19 cellular contexts compared by ENCODE assay signal in the genomic region with DNA sequence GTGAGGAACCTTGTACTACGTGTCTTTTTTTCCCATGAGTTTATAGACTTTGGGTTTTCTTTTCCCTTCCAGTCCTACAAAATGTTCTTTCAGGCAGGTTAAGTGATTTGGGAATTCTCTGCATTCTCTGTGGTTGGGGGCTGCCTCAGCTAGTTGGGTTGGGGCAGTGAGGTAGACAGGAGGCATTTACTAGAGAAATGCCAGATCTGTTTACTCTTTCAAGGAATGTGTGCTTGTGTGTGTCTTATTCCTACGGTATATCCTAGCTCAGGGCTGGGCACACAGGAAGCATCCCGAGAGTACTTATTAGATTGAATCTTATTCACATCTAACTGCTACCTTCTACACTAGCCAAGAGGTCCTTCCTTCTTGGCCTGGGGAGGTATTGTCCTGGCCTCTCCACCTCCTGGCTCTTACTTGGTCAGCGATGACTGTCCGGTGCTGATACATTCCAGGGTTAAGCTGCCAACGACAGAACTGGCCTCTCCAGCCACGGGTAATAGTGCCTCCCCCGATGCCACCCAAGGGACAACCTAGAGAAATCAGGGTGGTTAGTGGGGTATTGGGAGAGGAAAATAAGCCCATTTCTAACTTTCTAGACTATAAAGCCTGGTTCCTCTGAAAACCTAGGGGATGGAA. TPM values are rescaled to one million over a fixed set of nuclear protein-coding genes. Genes with fewer than 3 reads are reported as not detected.
DNase-seq lines count a peak whose midpoint lies in the region; ATAC-seq and TF ChIP-seq lines count a peak whose summit lies in the region.
"Had no signal": no experiment of that assay in that cellular context is flagged by ENCODE, and none has a peak within 500 bp of the region (broad histone marks: within the 10 kb centered on the region; RNA-seq: fewer than 3 reads in every experiment).

No MANE protein-coding gene starts in this region.

- no peak for DNase-seq in CD4-positive, CD25-positive, alpha-beta regulatory T cell
- DNase-seq in astrocyte of the hippocampus (ENCODE audit: low read depth, low spot score) (peak; percentile 39), Karpas-422 (no peak), NCI-H1105 (lab: John Stamatoyannopoulos, UW) (no peak)
- DNase-seq in stimulated activated naive B cell treated with anti-CD40 and anti-IgM and Interleukin-4, amounts not matched to agents 10 μg/mL and 1 μg/mL and 100 μg/mL, for 72 hours: no peak
- DNase-seq in CD8-positive, alpha-beta T cell: no peak
- DNase-seq: CD8-positive, alpha-beta memory T cell; DMS79; NCI-H1417 treated with DMSO at 0.1 percent for 48 hours; NCI-H2029; NCI-H2171; NCI-H446 treated with DMSO at 0.1 percent for 48 hours; NK-92 treated with Interleukin-12 subunit alpha and Interleukin-12 subunit beta, amount 100 ng/mL, for 24 hours had no signal

- POLR2A ChIA-PET in CD8-positive, alpha-beta T cell (lab: Charles Lee): interaction anchor here (1.0 kb wide), 1 partner anchor 11 kb away, joined by 4 read pairs; a partner anchor contains a TSS

- H3K27ac Mint-ChIP-seq in CD4-positive, CD25-positive, alpha-beta regulatory T cell: peak overlapping the region in 2 of 3 donors; percentile 11 to 79
- H3K27ac Mint-ChIP-seq in stimulated activated naive B cell treated with anti-CD40 and anti-IgM and Interleukin-4, amounts not matched to agents 10 μg/mL and 1 μg/mL and 100 μg/mL, for 72 hours: peak overlapping the region; percentile 4
- H3K27ac Mint-ChIP-seq in CD8-positive, alpha-beta T cell: no peak overlapping the region
- H3K27ac Mint-ChIP-seq: IgD-negative memory B cell had no signal

- no peak overlapping the region for H3K4me3 ChIP-seq in CD4-positive, CD25-positive, alpha-beta regulatory T cell (ENCODE audit: low read depth, low read length)
- H3K4me3 ChIP-seq in muscle layer of colon (ENCODE audit: low read depth in 1 of 2, low read length in 2 of 2): no peak overlapping the region
- H3K4me3 ChIP-seq in CD8-positive, alpha-beta T cell (ENCODE audit: low read depth, low read length): no peak overlapping the region
- H3K4me3 ChIP-seq in Karpas-422 (ENCODE audit: low read length): no peak overlapping the region
- H3K4me3 ChIP-seq: HAP-1 had no signal

- H4K20me1 ChIP-seq in Karpas-422 (ENCODE audit: insufficient read depth, low read depth, low read length): peaks cover 31% of the 10 kb centered on the region

- no peak for TF ChIP-seq CTCF in CD8-positive, alpha-beta T cell (IDR thresholded peaks at IDR 0.05)

- H3K27me3 ChIP-seq in CD4-positive, CD25-positive, alpha-beta regulatory T cell (ENCODE audit: control insufficient read depth, insufficient read depth, low read length): no peaks in the 10 kb centered on the region
- no peaks in the 10 kb centered on the region for H3K27me3 ChIP-seq in muscle layer of colon (ENCODE audit: control insufficient read depth in 1 of 2, insufficient read depth in 2 of 2, low read length in 2 of 2)
- no peaks in the 10 kb centered on the region for H3K27me3 ChIP-seq in CD8-positive, alpha-beta T cell (ENCODE audit: insufficient read depth, low read length)
- H3K27me3 ChIP-seq in Karpas-422 (ENCODE audit: low read length): no peaks in the 10 kb centered on the region

- no peak overlapping the region for H3K4me2 ChIP-seq in Karpas-422 (ENCODE audit: low read depth, low read length, poor library complexity, severe bottlenecking)

- no peak overlapping the region for H3K4me3 Mint-ChIP-seq in CD4-positive, CD25-positive, alpha-beta regulatory T cell
- H3K4me3 Mint-ChIP-seq in stimulated activated naive B cell treated with anti-CD40 and anti-IgM and Interleukin-4, amounts not matched to agents 10 μg/mL and 1 μg/mL and 100 μg/mL, for 72 hours: no peak overlapping the region
- H3K4me3 Mint-ChIP-seq in CD8-positive, alpha-beta T cell: no peak overlapping the region
- H3K4me3 Mint-ChIP-seq: CD8-positive, alpha-beta memory T cell had no signal

- peaks cover 52% of the 10 kb centered on the region for H3K36me3 ChIP-seq in CD4-positive, CD25-positive, alpha-beta regulatory T cell (ENCODE audit: control insufficient read depth, insufficient read depth, low read length)
- H3K36me3 ChIP-seq in muscle layer of colon (ENCODE audit: insufficient read depth, low read length) (peaks cover 61% of the 10 kb centered on the region), Karpas-422 (ENCODE audit: insufficient read depth, low read length) (peaks cover 35% of the 10 kb centered on the region)
- peaks cover 4% of the 10 kb centered on the region for H3K36me3 ChIP-seq in CD8-positive, alpha-beta T cell (ENCODE audit: insufficient read depth, low read length)

- no peak overlapping the region for H3K27ac ChIP-seq in CD4-positive, CD25-positive, alpha-beta regulatory T cell (ENCODE audit: insufficient read depth, low read length, poor library complexity, severe bottlenecking)
- peak overlapping the region; percentile 24 for H3K27ac ChIP-seq in muscle layer of colon (ENCODE audit: low read depth, low read length)
- no peak overlapping the region for H3K27ac ChIP-seq in CD8-positive, alpha-beta T cell (ENCODE audit: low read depth, low read length)
- no peak overlapping the region for H3K27ac ChIP-seq in Karpas-422 (ENCODE audit: low read length)

- H3K9ac ChIP-seq in muscle layer of colon (ENCODE audit: low read length) (no peak overlapping the region), Karpas-422 (ENCODE audit: low read length) (no peak overlapping the region)

- peaks cover 32% of the 10 kb centered on the region for H3K36me3 Mint-ChIP-seq in CD4-positive, CD25-positive, alpha-beta regulatory T cell
- peaks cover 49 to 63% of the 10 kb centered on the region in 2 donors for H3K36me3 Mint-ChIP-seq in stimulated activated naive B cell treated with anti-CD40 and anti-IgM and Interleukin-4, amounts not matched to agents 10 μg/mL and 1 μg/mL and 100 μg/mL, for 72 hours
- H3K36me3 Mint-ChIP-seq in CD8-positive, alpha-beta T cell: peaks cover 56% of the 10 kb centered on the region

- H3K27me3 Mint-ChIP-seq in CD4-positive, CD25-positive, alpha-beta regulatory T cell: no peaks in the 10 kb centered on the region
- no peaks in the 10 kb centered on the region for H3K27me3 Mint-ChIP-seq in stimulated activated naive B cell treated with anti-CD40 and anti-IgM and Interleukin-4, amounts not matched to agents 10 μg/mL and 1 μg/mL and 100 μg/mL, for 72 hours
- no peaks in the 10 kb centered on the region for H3K27me3 Mint-ChIP-seq in CD8-positive, alpha-beta T cell (ENCODE audit: low read depth)
- H3K27me3 Mint-ChIP-seq: CD8-positive, alpha-beta memory T cell; IgD-negative memory B cell had no signal

- intact Hi-C loops in CD8-positive, alpha-beta T cell (cut with DNase I, micrococcal nuclease): no loop called here

- H3K79me2 ChIP-seq in Karpas-422 (ENCODE audit: low read length): peaks cover 59% of the 10 kb centered on the region

- no peaks in the 10 kb centered on the region for H3K9me3 ChIP-seq in CD4-positive, CD25-positive, alpha-beta regulatory T cell (ENCODE audit: control insufficient read depth in 2 of 2, low read length in 2 of 2)
- H3K9me3 ChIP-seq in muscle layer of colon (ENCODE audit: low read length) (no peaks in the 10 kb centered on the region), Karpas-422 (ENCODE audit: low read length) (no peaks in the 10 kb centered on the region)
- no peaks in the 10 kb centered on the region for H3K9me3 ChIP-seq in CD8-positive, alpha-beta T cell (ENCODE audit: low read length)
- H3K9me3 ChIP-seq: HAP-1 had no signal

- H2AFZ ChIP-seq in Karpas-422 (ENCODE audit: low read length): no peak overlapping the region

- CTCF ChIA-PET in CD8-positive, alpha-beta T cell (lab: Charles Lee): interaction anchor here (0.9 to 2.0 kb wide), 9 partner anchors 8 to 133 kb away, joined by 3 to 8 read pairs (median 4); a partner anchor contains a TSS

- no peak for ATAC-seq in CD4-positive, CD25-positive, alpha-beta regulatory T cell (ENCODE audit: low read depth in 2 of 2)
- ATAC-seq in stimulated activated naive B cell treated with anti-CD40 and anti-IgM and Interleukin-4, amounts not matched to agents 10 μg/mL and 1 μg/mL and 100 μg/mL, for 72 hours (replicated peaks): no peak
- ATAC-seq in CD8-positive, alpha-beta T cell: no peak

- H3K9me3 Mint-ChIP-seq in CD4-positive, CD25-positive, alpha-beta regulatory T cell: no peaks in the 10 kb centered on the region
- H3K9me3 Mint-ChIP-seq in stimulated activated naive B cell treated with anti-CD40 and anti-IgM and Interleukin-4, amounts not matched to agents 10 μg/mL and 1 μg/mL and 100 μg/mL, for 72 hours: no peaks in the 10 kb centered on the region
- H3K9me3 Mint-ChIP-seq in CD8-positive, alpha-beta T cell: no peaks in the 10 kb centered on the region
- H3K9me3 Mint-ChIP-seq: CD8-positive, alpha-beta memory T cell; IgD-negative memory B cell had no signal

- H3K4me1 Mint-ChIP-seq in CD4-positive, CD25-positive, alpha-beta regulatory T cell: peaks cover 24 to 43% (median 39%) of the 10 kb centered on the region in 4 donors
- peaks cover 29 to 51% of the 10 kb centered on the region in 2 donors for H3K4me1 Mint-ChIP-seq in stimulated activated naive B cell treated with anti-CD40 and anti-IgM and Interleukin-4, amounts not matched to agents 10 μg/mL and 1 μg/mL and 100 μg/mL, for 72 hours
- peaks cover 43% of the 10 kb centered on the region for H3K4me1 Mint-ChIP-seq in CD8-positive, alpha-beta T cell (ENCODE audit: low read depth)

- H3K4me1 ChIP-seq in CD4-positive, CD25-positive, alpha-beta regulatory T cell (ENCODE audit: control insufficient read depth, insufficient read depth, low read length, poor library complexity, severe bottlenecking): peaks cover 32% of the 10 kb centered on the region
- peaks cover 23% of the 10 kb centered on the region for H3K4me1 ChIP-seq in muscle layer of colon (ENCODE audit: insufficient read depth, low read length)
- peaks cover 39% of the 10 kb centered on the region for H3K4me1 ChIP-seq in CD8-positive, alpha-beta T cell (ENCODE audit: insufficient read depth, low read length)
- peaks cover 27% of the 10 kb centered on the region for H3K4me1 ChIP-seq in Karpas-422 (ENCODE audit: low read length)

- H3K9me2 ChIP-seq in Karpas-422 (replicated peaks; ENCODE audit: insufficient read depth, low read length): no peaks in the 10 kb centered on the region

RNA-seq across cellular contexts. Expression of a gene that starts 5.0 kb away (rescaled TPM):
- 47.9 TPM for total RNA-seq in CD4-positive, CD25-positive, alpha-beta regulatory T cell
- 10 to 100 TPM; 18.7 to 27.1 (median 21.2) TPM for polyA plus RNA-seq in CD4-positive, CD25-positive, alpha-beta regulatory T cell
- total RNA-seq in CD8-positive, alpha-beta T cell: 10 to 100 TPM; 14.1 to 14.3 TPM
- total RNA-seq in Karpas-422 (2014; rRNA removed; shearing (Covaris generic); ENCODE audit: low replicate concordance): 54.9 and 74.2 TPM in 2 replicates

RNA-seq across cellular contexts. Expression of a gene that starts 5.1 kb away (rescaled TPM):
- 22.8 TPM for total RNA-seq in CD4-positive, CD25-positive, alpha-beta regulatory T cell
- 10 to 100 TPM in 1 of 4 donors, 1 to 10 TPM in 3; 4.6 to 10.2 (median 7.0) TPM for polyA plus RNA-seq in CD4-positive, CD25-positive, alpha-beta regulatory T cell
- 10 to 100 TPM in 1 of 2 experiments, 1 to 10 TPM in 1; 9.6 to 10.4 TPM for total RNA-seq in CD8-positive, alpha-beta T cell
- 13.4 and 13.8 TPM in 2 replicates for total RNA-seq in Karpas-422 (2014; rRNA removed; shearing (Covaris generic); ENCODE audit: low replicate concordance)

RNA-seq across cellular contexts. Expression of a gene that starts 10.1 kb away (rescaled TPM):
- total RNA-seq in CD4-positive, CD25-positive, alpha-beta regulatory T cell: not detected
- under 1 TPM in 1 of 4 donors, not detected in 3; 0.69 TPM for polyA plus RNA-seq in CD4-positive, CD25-positive, alpha-beta regulatory T cell
- total RNA-seq in CD8-positive, alpha-beta T cell: not detected
- total RNA-seq in Karpas-422 (2014; rRNA removed; shearing (Covaris generic); ENCODE audit: low replicate concordance): 1.1 and 4.2 TPM in 2 replicates
- total RNA-seq: A673, HT1080, LHCN-M2 had no signal
- polyA plus RNA-seq: CD8-positive, alpha-beta memory T cell had no signal

RNA-seq across cellular contexts. Expression of a gene that starts 11.5 kb away (rescaled TPM):
- total RNA-seq in CD4-positive, CD25-positive, alpha-beta regulatory T cell: 14.6 TPM
- 10 to 100 TPM; 33.4 to 36.4 (median 34.6) TPM for polyA plus RNA-seq in CD4-positive, CD25-positive, alpha-beta regulatory T cell
- 10 to 100 TPM; 13.1 to 14.2 TPM for total RNA-seq in CD8-positive, alpha-beta T cell
- 10.8 and 17.1 TPM in 2 replicates for total RNA-seq in Karpas-422 (2014; rRNA removed; shearing (Covaris generic); ENCODE audit: low replicate concordance)

RNA-seq across cellular contexts. Expression of a gene that starts 12.0 kb away (rescaled TPM):
- total RNA-seq in CD4-positive, CD25-positive, alpha-beta regulatory T cell: 277 TPM
- polyA plus RNA-seq in CD4-positive, CD25-positive, alpha-beta regulatory T cell: 10 to 100 TPM; 33.7 to 36.2 (median 35.9) TPM
- 100 to 1,000 TPM; 128 to 129 TPM for total RNA-seq in CD8-positive, alpha-beta T cell
- 54.2 and 94.0 TPM in 2 replicates for total RNA-seq in Karpas-422 (2014; rRNA removed; shearing (Covaris generic); ENCODE audit: low replicate concordance)
